In the genomic region with DNA sequence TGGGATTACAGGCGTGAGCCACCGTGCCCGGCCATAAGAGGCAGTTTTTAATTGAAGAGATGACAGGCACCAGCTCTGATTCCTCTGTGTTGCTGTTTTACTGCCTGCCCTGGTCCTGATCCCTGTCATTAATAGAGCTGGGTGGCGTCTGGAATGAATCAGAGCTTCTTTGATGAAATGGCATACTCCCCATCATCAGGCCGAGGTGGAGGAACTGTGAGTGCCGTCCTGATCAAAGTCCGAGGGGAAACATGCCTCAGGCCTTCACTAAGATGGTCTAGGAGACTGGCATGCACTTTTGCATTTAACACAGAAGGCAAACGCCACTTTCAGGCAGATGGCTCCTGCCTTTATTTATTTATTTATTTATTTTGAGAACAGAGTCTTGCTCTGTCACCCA, we compare ENCODE assay signal across 24 cellular contexts. TPM values are rescaled to one million over a fixed set of nuclear protein-coding genes. Genes with fewer than 3 reads are reported as not detected.
"Had no signal": no experiment of that assay in that cellular context is flagged by ENCODE, and none has a peak within 500 bp of the region (broad histone marks: within the 10 kb centered on the region; RNA-seq: fewer than 3 reads in every experiment).

No MANE protein-coding gene starts in this region.

- DNase-seq: Kasumi-1, MV-4-11, NCI-H1048, NCI-H1105, NCI-H1436 treated with DMSO at 0.1 percent for 48 hours, NCI-H1694, NCI-H2029 treated with DMSO at 0.1 percent for 48 hours, NCI-H2171 treated with DMSO at 0.1 percent for 48 hours, NCI-H446, NCI-H524 treated with DMSO at 0.1 percent for 48 hours, NCI-H69, NCI-H774, RPMI8226, SHP77, SK-N-SH, SW 1271, T-cell had no signal

- H3K9me3 ChIP-seq: SK-N-SH had no signal

- ATAC-seq: HepG2, K562, T-cell had no signal

- H3K4me3 ChIP-seq: K562 had no signal

- H3K27ac ChIP-seq: KMS-11 had no signal

- H3K4me2 ChIP-seq: KMS-11, SK-N-SH had no signal

- H3K9me2 ChIP-seq: SK-N-SH had no signal

RNA-seq across cellular contexts. Expression of a gene that starts 34.1 kb away (rescaled TPM):
- total RNA-seq: HepG2, HT1080, K562, M059J, SK-MEL-5, T-cell had no signal
- polyA plus RNA-seq: HepG2, IgD-negative memory B cell, K562, SK-N-SH had no signal

RNA-seq across cellular contexts. Expression of a gene that starts 43.0 kb away (rescaled TPM):
- total RNA-seq: HepG2, HT1080, K562, M059J, SK-MEL-5 had no signal
- polyA plus RNA-seq: HepG2, IgD-negative memory B cell had no signal
